8 cellular contexts compared by ENCODE assay signal in the genomic region with DNA sequence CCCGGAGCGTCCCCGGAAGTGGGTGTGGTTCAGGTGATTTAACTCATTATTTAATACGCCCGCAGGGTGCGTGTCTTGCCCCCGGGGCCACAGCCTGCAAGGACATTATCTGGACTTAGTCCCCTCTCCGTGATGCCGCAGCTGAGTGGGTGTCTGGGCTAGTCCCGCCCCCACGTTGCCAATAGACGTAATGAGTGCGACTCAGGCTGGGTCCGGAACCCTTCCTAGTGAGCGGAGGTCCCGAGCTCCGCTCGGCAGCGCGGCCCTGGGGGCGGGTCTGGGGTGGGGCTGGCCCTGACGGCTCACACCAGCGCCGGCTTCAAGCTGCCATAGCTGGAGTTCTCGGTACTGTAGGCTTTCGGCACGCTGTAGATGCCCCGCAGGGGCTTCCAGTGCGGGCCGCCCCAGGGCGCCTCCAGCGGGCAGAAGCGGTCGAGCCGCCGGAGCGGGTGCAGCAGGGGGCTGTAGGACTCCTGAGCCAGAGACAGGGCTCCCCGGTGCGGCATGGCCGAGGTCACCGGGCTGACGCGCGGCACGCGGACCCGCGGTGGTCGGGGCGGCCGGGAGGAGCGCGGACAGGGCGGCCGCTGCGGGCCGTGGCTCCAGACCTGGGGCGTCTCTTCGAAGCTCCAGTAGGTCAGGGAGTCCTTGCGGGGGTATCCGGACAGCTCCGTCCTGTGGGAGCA. TPM values are rescaled to one million over a fixed set of nuclear protein-coding genes. Genes with fewer than 3 reads are reported as not detected.
A peak's percentile ranks its signal among the peaks of the same experiment; 100 is the strongest.
DNase-seq lines count a peak whose midpoint lies in the region; ATAC-seq and TF ChIP-seq lines count a peak whose summit lies in the region.

No MANE protein-coding gene starts in this region.

- 1 to 3% (median 1%) methylated on average over 17 to 62 of the region's 62 CpGs for WGBS in ovary, 3 donors
- WGBS in aorta, 2 donors = 1% methylated on average over 62 of the region's 62 CpGs

- no peaks in the 10 kb centered on the region for H3K9me3 Mint-ChIP-seq in activated T-helper 2 cell treated with anti-CD3 and anti-CD28 coated beads, Interferon-gamma antibody, Interleukin-2, Interleukin-4, amounts not matched to agents 10 μg/mL and 5 μg/mL and 100 μg/mL, durations not matched to agents 14 hours and 24 hours and 36 hours

- peak; percentile 65 to 83 for DNase-seq in HAP-1 (ENCODE audit: low spot score in 2 of 2)
- DNase-seq in Peyer's patch = peak; percentile 49 to 84 (median 75)
- peak; percentile 48 for DNase-seq in activated T-helper 2 cell treated with anti-CD3 and anti-CD28 coated beads, Interferon-gamma antibody, Interleukin-2, Interleukin-4, amounts not matched to agents 10 μg/mL and 5 μg/mL and 100 μg/mL, durations not matched to agents 14 hours and 24 hours and 36 hours (ENCODE audit: low spot score)
- DNase-seq in foreskin fibroblast = peak; percentile 48 to 81
- DNase-seq in ovary = peak in 3 of 5 donors; percentile 29 to 62 (median 54)
- peak; percentile 67 to 86 for DNase-seq in aorta
- no peak for DNase-seq in GOT3 (lab: John Stamatoyannopoulos, UW)

- intact Hi-C loops in activated T-helper 2 cell treated with anti-CD3 and anti-CD28 coated beads, Interferon-gamma antibody, Interleukin-2, Interleukin-4, amounts not matched to agents 10 μg/mL and 5 μg/mL and 100 μg/mL, durations not matched to agents 14 hours and 24 hours and 36 hours (cut with micrococcal nuclease) = no loop called here
- intact Hi-C loops in ovary (cut with DNase I) (no loop called here), aorta (cut with DNase I) (no loop called here)

- peak; percentile 37 for ATAC-seq in aorta (ENCODE audit: low FRiP score)

- peaks cover 29 to 42% (median 39%) of the 10 kb centered on the region in 11 experiments for H3K27me3 ChIP-seq in BLaER1 treated with 17β-estradiol and CSF1 and Interleukin-3, amounts not matched to agents 10 nM and 100 nM
- H3K27me3 ChIP-seq in HAP-1 (ENCODE audit: low read depth) = no peaks in the 10 kb centered on the region
- H3K27me3 ChIP-seq in Peyer's patch = peaks cover 0 to 4% of the 10 kb centered on the region in 2 donors
- no peaks in the 10 kb centered on the region for H3K27me3 ChIP-seq in ovary
- H3K27me3 ChIP-seq in aorta (ENCODE audit: control insufficient read depth in 1 of 2, insufficient read depth in 2 of 2, low read length in 1 of 2) = no peaks in the 10 kb centered on the region

- peaks cover 21% of the 10 kb centered on the region for H3K36me3 Mint-ChIP-seq in activated T-helper 2 cell treated with anti-CD3 and anti-CD28 coated beads, Interferon-gamma antibody, Interleukin-2, Interleukin-4, amounts not matched to agents 10 μg/mL and 5 μg/mL and 100 μg/mL, durations not matched to agents 14 hours and 24 hours and 36 hours (ENCODE audit: low read depth)

- H3K27ac ChIP-seq in BLaER1 treated with 17β-estradiol and CSF1 and Interleukin-3, amounts not matched to agents 10 nM and 100 nM = no peak overlapping the region
- H3K27ac ChIP-seq in Peyer's patch (peak overlapping the region in 3 of 4 donors; percentile 4 to 64 (median 51)), ovary (no peak overlapping the region), aorta (ENCODE audit: low read depth in 1 of 2, low read length in 2 of 2) (no peak overlapping the region)

- H3K4me3 Mint-ChIP-seq in activated T-helper 2 cell treated with anti-CD3 and anti-CD28 coated beads, Interferon-gamma antibody, Interleukin-2, Interleukin-4, amounts not matched to agents 10 μg/mL and 5 μg/mL and 100 μg/mL, durations not matched to agents 14 hours and 24 hours and 36 hours (ENCODE audit: low read depth) = peak overlapping the region; percentile 85

- H3K9ac ChIP-seq in BLaER1 treated with 17β-estradiol and CSF1 and Interleukin-3, amounts not matched to agents 10 nM and 100 nM = peak overlapping the region in 10 of 11 experiments; percentile 8 to 68 (median 54); a peak in 17 of 22 replicates

- peaks cover 26 to 44% (median 36%) of the 10 kb centered on the region in 11 experiments for H3K36me3 ChIP-seq in BLaER1 treated with 17β-estradiol and CSF1 and Interleukin-3, amounts not matched to agents 10 nM and 100 nM
- H3K36me3 ChIP-seq in HAP-1 (replicated peaks) = peaks cover 28% of the 10 kb centered on the region
- H3K36me3 ChIP-seq in Peyer's patch = peaks cover 0 to 4% (median 0%) of the 10 kb centered on the region in 3 donors
- no peaks in the 10 kb centered on the region for H3K36me3 ChIP-seq in ovary
- no peaks in the 10 kb centered on the region for H3K36me3 ChIP-seq in aorta (ENCODE audit: control insufficient read depth in 1 of 2, insufficient read depth in 2 of 2, low read length in 1 of 2)

- peaks cover 10% of the 10 kb centered on the region for H3K27me3 Mint-ChIP-seq in activated T-helper 2 cell treated with anti-CD3 and anti-CD28 coated beads, Interferon-gamma antibody, Interleukin-2, Interleukin-4, amounts not matched to agents 10 μg/mL and 5 μg/mL and 100 μg/mL, durations not matched to agents 14 hours and 24 hours and 36 hours (ENCODE audit: low read depth)

- peaks cover 35 to 51% (median 47%) of the 10 kb centered on the region in 10 experiments for H3K4me1 ChIP-seq in BLaER1 treated with 17β-estradiol and CSF1 and Interleukin-3, amounts not matched to agents 10 nM and 100 nM
- H3K4me1 ChIP-seq in HAP-1 (peaks cover 10% of the 10 kb centered on the region), Peyer's patch (peaks cover 0 to 26% (median 9%) of the 10 kb centered on the region in 4 donors), ovary (ENCODE audit: insufficient read depth) (peaks cover 7% of the 10 kb centered on the region), aorta (ENCODE audit: control insufficient read depth in 1 of 2, insufficient read depth in 2 of 2, low read length in 2 of 2) (no peaks in the 10 kb centered on the region)

- no peak for TF ChIP-seq EP300 in ovary (IDR thresholded peaks at IDR 0.05)

- H3K9me3 ChIP-seq in BLaER1 treated with 17β-estradiol and CSF1 and Interleukin-3, amounts not matched to agents 10 nM and 100 nM (replicated peaks in 1 of 11) = no peaks in the 10 kb centered on the region
- H3K9me3 ChIP-seq in HAP-1 (no peaks in the 10 kb centered on the region), Peyer's patch (no peaks in the 10 kb centered on the region), ovary (no peaks in the 10 kb centered on the region), aorta (ENCODE audit: control insufficient read depth, low read length) (no peaks in the 10 kb centered on the region)

- H3K4me1 Mint-ChIP-seq in activated T-helper 2 cell treated with anti-CD3 and anti-CD28 coated beads, Interferon-gamma antibody, Interleukin-2, Interleukin-4, amounts not matched to agents 10 μg/mL and 5 μg/mL and 100 μg/mL, durations not matched to agents 14 hours and 24 hours and 36 hours (ENCODE audit: low read depth) = peaks cover 20% of the 10 kb centered on the region

- TF ChIP-seq POLR2A in Peyer's patch (IDR thresholded peaks at IDR 0.05) (peak in 1 of 2 donors; percentile 55), ovary (IDR thresholded peaks at IDR 0.05) (no peak)

- peaks cover 0 to 57% (median 41%) of the 10 kb centered on the region in 11 experiments; a peak in 16 of 22 replicates for H4K20me1 ChIP-seq in BLaER1 treated with 17β-estradiol and CSF1 and Interleukin-3, amounts not matched to agents 10 nM and 100 nM

- no peak overlapping the region for H3K27ac Mint-ChIP-seq in activated T-helper 2 cell treated with anti-CD3 and anti-CD28 coated beads, Interferon-gamma antibody, Interleukin-2, Interleukin-4, amounts not matched to agents 10 μg/mL and 5 μg/mL and 100 μg/mL, durations not matched to agents 14 hours and 24 hours and 36 hours

- H3K4me2 ChIP-seq in BLaER1 treated with 17β-estradiol and CSF1 and Interleukin-3, amounts not matched to agents 10 nM and 100 nM = peak overlapping the region; percentile 78 to 97 (median 90)

- TF ChIP-seq CTCF in Peyer's patch (IDR thresholded peaks at IDR 0.05) = peak; percentile 36 to 55 (median 46)
- TF ChIP-seq CTCF in foreskin fibroblast (IDR thresholded peaks at IDR 0.05; ENCODE audit: low read depth, low read length) = peak; percentile 39
- no peak for TF ChIP-seq CTCF in ovary (IDR thresholded peaks at IDR 0.05)

- in situ Hi-C loops in HAP-1 (cut with MboI; ENCODE audit: low sequenced_read_pairs) = no loop called here

- H3K4me3 ChIP-seq in BLaER1 treated with 17β-estradiol and CSF1 and Interleukin-3, amounts not matched to agents 10 nM and 100 nM = peak overlapping the region; percentile 41 to 66 (median 51)
- peak overlapping the region; percentile 29 for H3K4me3 ChIP-seq in HAP-1
- H3K4me3 ChIP-seq in Peyer's patch = peak overlapping the region; percentile 35 to 63 (median 56)
- peak overlapping the region; percentile 45 to 50 for H3K4me3 ChIP-seq in foreskin fibroblast (ENCODE audit: low read depth in 1 of 2, low read length in 2 of 2)
- peak overlapping the region; percentile 29 for H3K4me3 ChIP-seq in ovary
- H3K4me3 ChIP-seq in aorta (ENCODE audit: low read length in 2 of 2) = peak overlapping the region; percentile 5 to 28

RNA-seq across cellular contexts. Expression of a gene that starts 0.9 kb away (rescaled TPM):
- total RNA-seq in Peyer's patch = 10 to 100 TPM in 1 of 4 donors, not detected in 3; 15.8 TPM
- 0.41 TPM in 1 of 2 replicates, not detected in the other for total RNA-seq in activated T-helper 2 cell treated with anti-CD3 and anti-CD28 coated beads, Interferon-gamma antibody, Interleukin-2, Interleukin-4, amounts not matched to agents 10 μg/mL and 5 μg/mL and 100 μg/mL, durations not matched to agents 14 hours and 24 hours and 36 hours
- not detected for total RNA-seq in ovary
- not detected for polyA plus RNA-seq in ovary
- total RNA-seq in aorta = under 1 TPM in 1 of 2 donors, not detected in 1; 0.84 TPM
- polyA plus RNA-seq in aorta = 1 to 10 TPM; 1.8 to 2.2 TPM

RNA-seq across cellular contexts. Expression of a gene that starts 6.3 kb away (rescaled TPM):
- total RNA-seq in Peyer's patch (not detected), ovary (not detected), aorta (not detected)
- not detected in 2 replicates for total RNA-seq in activated T-helper 2 cell treated with anti-CD3 and anti-CD28 coated beads, Interferon-gamma antibody, Interleukin-2, Interleukin-4, amounts not matched to agents 10 μg/mL and 5 μg/mL and 100 μg/mL, durations not matched to agents 14 hours and 24 hours and 36 hours
- polyA plus RNA-seq in ovary (not detected), aorta (not detected)

RNA-seq across cellular contexts. Expression of a gene that starts 13.9 kb away (rescaled TPM):
- total RNA-seq in Peyer's patch (not detected), ovary (not detected), aorta (not detected)
- total RNA-seq in activated T-helper 2 cell treated with anti-CD3 and anti-CD28 coated beads, Interferon-gamma antibody, Interleukin-2, Interleukin-4, amounts not matched to agents 10 μg/mL and 5 μg/mL and 100 μg/mL, durations not matched to agents 14 hours and 24 hours and 36 hours = 0.28 TPM in 1 of 2 replicates, not detected in the other
- polyA plus RNA-seq in ovary (not detected), aorta (1 to 10 TPM in 1 of 2 donors, not detected in 1; 1.1 TPM)

RNA-seq across cellular contexts. Expression of a gene that starts 18.9 kb away (rescaled TPM):
- not detected for total RNA-seq in Peyer's patch
- total RNA-seq in activated T-helper 2 cell treated with anti-CD3 and anti-CD28 coated beads, Interferon-gamma antibody, Interleukin-2, Interleukin-4, amounts not matched to agents 10 μg/mL and 5 μg/mL and 100 μg/mL, durations not matched to agents 14 hours and 24 hours and 36 hours = not detected in 2 replicates
- total RNA-seq in ovary = not detected
- polyA plus RNA-seq in ovary = not detected
- total RNA-seq in aorta = not detected
- polyA plus RNA-seq in aorta = not detected

RNA-seq across cellular contexts. Expression of a gene that starts 24.1 kb away (rescaled TPM):
- total RNA-seq in Peyer's patch (100 to 1,000 TPM in 1 of 4 donors, 10 to 100 TPM in 3; 34.2 to 111 (median 42.8) TPM), ovary (100 to 1,000 TPM in 1 of 7 donors, 10 to 100 TPM in 6; 44.8 to 101 (median 56.6) TPM), aorta (10 to 100 TPM; 28.9 to 42.1 TPM)
- 160 and 170 TPM in 2 replicates for total RNA-seq in activated T-helper 2 cell treated with anti-CD3 and anti-CD28 coated beads, Interferon-gamma antibody, Interleukin-2, Interleukin-4, amounts not matched to agents 10 μg/mL and 5 μg/mL and 100 μg/mL, durations not matched to agents 14 hours and 24 hours and 36 hours
- polyA plus RNA-seq in ovary (10 to 100 TPM; 11.4 to 53.1 TPM), aorta (10 to 100 TPM; 34.6 to 62.2 TPM)

Comparison
In these comparisons a context has a peak if more than half of its experiments do, and no peak if none do; other contexts are left out.
1. H3K27ac ChIP-seq: peak in Peyer's patch (3 of 4); none in BLaER1 treated with 17β-estradiol and CSF1 and Interleukin-3, amounts not matched to agents 10 nM and 100 nM (0 of 11), ovary (0 of 2) and aorta (0 of 2).
2. CTCF ChIP-seq: peak in Peyer's patch (6 of 6) and foreskin fibroblast (single experiment); none in ovary (0 of 3).
3. Peak in every context shown above with its lines, with median percentiles within 50 percentile points of each other: H3K4me3 ChIP-seq.